ENCODE assay signal across 16 cellular contexts in genomic region chr6:12262236-12263061, GRCh38. TPM values are rescaled to one million over a fixed set of nuclear protein-coding genes. Genes with fewer than 3 reads are reported as not detected.
"Had no signal": no experiment of that assay in that cellular context is flagged by ENCODE, and none has a peak within 500 bp of the region (broad histone marks: within the 10 kb centered on the region; RNA-seq: fewer than 3 reads in every experiment).

No MANE protein-coding gene starts in this region.

- H3K4me3 ChIP-seq: heart left ventricle, lung, right atrium auricular region, tibial nerve had no signal

- FAIRE-seq: frontal cortex had no signal

- ATAC-seq: effector memory CD8-positive, alpha-beta T cell; heart left ventricle; natural killer cell; stimulated activated naive B cell treated with anti-CD40 and anti-IgM and Interleukin-4, amounts not matched to agents 10 μg/mL and 1 μg/mL and 100 μg/mL, for 72 hours had no signal

- H3K27ac ChIP-seq: epithelial cell of prostate, heart left ventricle, neutrophil, right atrium auricular region had no signal

- DNase-seq: activated CD4-positive, alpha-beta T cell treated with anti-CD3 and anti-CD28 coated beads, Interleukin-2, amount 50 U/mL, for 1 hour; activated CD8-positive, alpha-beta memory T cell treated with anti-CD3 and anti-CD28 coated beads for 24 hours; activated naive CD8-positive, alpha-beta T cell treated with anti-CD3 and anti-CD28 coated beads for 36 hours; effector memory CD8-positive, alpha-beta T cell; heart left ventricle; natural killer cell; stimulated activated CD4-positive, alpha-beta T cell treated with anti-CD3 and anti-CD28 coated beads, Interleukin-15, amount 100 ng/mL, for 24 hours; stimulated activated CD4-positive, alpha-beta T cell treated with anti-CD3 and anti-CD28 coated beads, Interleukin-4, amount 100 ng/mL, for 1 hour; stimulated activated naive B cell treated with anti-CD40 and anti-IgM and Interleukin-4, amounts not matched to agents 10 μg/mL and 1 μg/mL and 100 μg/mL, for 72 hours; T-helper 9 cell had no signal

- H3K36me3 ChIP-seq: heart left ventricle, neutrophil, right atrium auricular region, tibial nerve had no signal

- H3K4me1 ChIP-seq: right atrium auricular region, tibial nerve had no signal

- H3K9me3 ChIP-seq: heart left ventricle, neutrophil, right atrium auricular region, tibial nerve had no signal

- H3K27me3 ChIP-seq: heart left ventricle, neutrophil, right atrium auricular region, tibial nerve had no signal

RNA-seq across cellular contexts. Expression of gene EDN1, which starts 27.7 kb away (rescaled TPM):
- total RNA-seq: activated naive CD8-positive, alpha-beta T cell treated with anti-CD3 and anti-CD28 coated beads for 36 hours had no signal
